ENCODE assay signal across 8 cellular contexts in the genomic region with DNA sequence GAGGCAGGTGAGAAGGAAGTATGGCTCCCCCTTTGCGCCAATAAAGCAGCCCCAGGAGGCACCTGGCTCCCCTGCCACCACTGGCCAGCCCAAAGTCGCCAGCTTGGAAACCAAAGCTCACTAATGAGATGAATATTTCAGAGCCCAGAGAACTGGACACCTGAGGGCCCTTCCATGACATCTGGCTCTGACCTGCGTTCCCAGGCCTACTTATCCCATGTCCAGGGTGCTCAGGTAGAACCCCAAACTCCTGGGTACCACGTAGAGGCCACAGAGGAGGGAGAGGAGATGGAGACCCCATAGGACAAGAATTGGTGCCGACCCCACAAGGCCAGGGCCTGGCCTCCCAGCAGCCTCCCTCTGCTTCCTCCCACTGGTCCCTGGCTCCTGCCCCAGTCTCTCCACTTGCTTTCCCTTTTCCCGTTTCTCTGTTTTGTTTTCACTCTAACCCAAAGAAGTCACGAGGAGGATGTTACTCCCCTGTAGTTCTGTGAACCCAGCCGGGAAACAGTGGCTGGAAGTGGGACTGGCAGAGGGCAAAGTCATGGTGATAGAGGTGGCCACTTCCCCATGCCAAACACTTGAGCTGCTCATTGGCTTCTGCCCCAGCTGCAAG. TPM values are rescaled to one million over a fixed set of nuclear protein-coding genes. Genes with fewer than 3 reads are reported as not detected.
DNase-seq lines count a peak whose midpoint lies in the region; ATAC-seq and TF ChIP-seq lines count a peak whose summit lies in the region.

No MANE protein-coding gene starts in this region.

- H3K4me3 ChIP-seq in SJSA1 (peak overlapping the region; percentile 84), esophagus squamous epithelium (peak overlapping the region; percentile 65 to 93 (median 79)), neural progenitor cell (peak overlapping the region; percentile 64)

- H3K9me3 ChIP-seq in SJSA1 (replicated peaks), result no peaks in the 10 kb centered on the region
- H3K9me3 ChIP-seq in esophagus squamous epithelium, result no peaks in the 10 kb centered on the region
- no peaks in the 10 kb centered on the region for H3K9me3 ChIP-seq in neural progenitor cell (ENCODE audit: low read depth)

- DNase-seq in G401 (ENCODE audit: low spot score) (peak; percentile 12), SJSA1 (ENCODE audit: low read depth in 1 of 2, low spot score in 2 of 2) (no peak), esophagus squamous epithelium (lab: John Stamatoyannopoulos, UW) (no peak), neural progenitor cell (ENCODE audit: low spot score) (no peak), DMS153 treated with DMSO at 0.1 percent for 48 hours (lab: John Stamatoyannopoulos, UW; ENCODE audit: unreplicated experiment) (no peak)

- H3F3A ChIP-seq in neural progenitor cell (ENCODE audit: low read depth), result peaks cover 18% of the 10 kb centered on the region

- ATAC-seq in SK-N-SH treated with all-trans-retinoic acid at 6 μM for 48 hours (no peak), esophagus mucosa (no peak), HG03565 (IDR thresholded peaks at IDR 0.05; ENCODE audit: unreplicated experiment) (no peak)

- 24 to 29% methylated on average over 6 to 7 of the region's 8 CpGs for WGBS in esophagus squamous epithelium, 2 donors

- H3K9me3 Mint-ChIP-seq in neural progenitor cell, result no peaks in the 10 kb centered on the region

- TF ChIP-seq CTCF in esophagus squamous epithelium (IDR thresholded peaks at IDR 0.05), result no peak
- no peak for TF ChIP-seq CTCF in neural progenitor cell (IDR thresholded peaks at IDR 0.05)

- in situ Hi-C loops in G401 (cut with HindIII; ENCODE audit: low sequenced_read_pairs), result no loop called here

- H2AFZ ChIP-seq in neural progenitor cell (replicated peaks), result no peak overlapping the region

- intact Hi-C loops in esophagus squamous epithelium (cut with DNase I), result loop anchor here (5.0 kb wide), 1 partner anchor 106 kb away; the partner anchor contains the start of gene CTDSP1

- H3K27me3 ChIP-seq in SJSA1 (replicated peaks), result no peaks in the 10 kb centered on the region
- no peaks in the 10 kb centered on the region for H3K27me3 ChIP-seq in esophagus squamous epithelium
- H3K27me3 ChIP-seq in neural progenitor cell, result peaks cover 13% of the 10 kb centered on the region

- no peak overlapping the region for H3K27ac Mint-ChIP-seq in neural progenitor cell

- H3K36me3 ChIP-seq in SJSA1, result no peaks in the 10 kb centered on the region
- no peaks in the 10 kb centered on the region for H3K36me3 ChIP-seq in esophagus squamous epithelium
- H3K36me3 ChIP-seq in neural progenitor cell, result no peaks in the 10 kb centered on the region

- no peaks in the 10 kb centered on the region for H4K20me1 ChIP-seq in neural progenitor cell (ENCODE audit: low read depth)

- peak overlapping the region; percentile 85 for H3K4me2 ChIP-seq in neural progenitor cell

- peaks cover 41% of the 10 kb centered on the region for H3K4me1 Mint-ChIP-seq in neural progenitor cell

- H3K36me3 Mint-ChIP-seq in neural progenitor cell, result no peaks in the 10 kb centered on the region

- peaks cover 8% of the 10 kb centered on the region for H3K27me3 Mint-ChIP-seq in neural progenitor cell (ENCODE audit: insufficient read depth, low read depth)

- H3K9ac ChIP-seq in neural progenitor cell, result no peak overlapping the region

- no peak overlapping the region for H3K4me3 Mint-ChIP-seq in neural progenitor cell

- H3K27ac ChIP-seq in SJSA1 (no peak overlapping the region), esophagus squamous epithelium (peak overlapping the region; percentile 94 to 99 (median 98)), neural progenitor cell (no peak overlapping the region)

- H3K4me1 ChIP-seq in SJSA1 (replicated peaks), result peaks cover 39% of the 10 kb centered on the region
- peaks cover 57 to 93% (median 80%) of the 10 kb centered on the region in 3 donors for H3K4me1 ChIP-seq in esophagus squamous epithelium
- peaks cover 27% of the 10 kb centered on the region for H3K4me1 ChIP-seq in neural progenitor cell

- TF ChIP-seq POLR2A in esophagus squamous epithelium (IDR thresholded peaks at IDR 0.05), result peak in 1 of 4 donors; percentile 13

- H3K79me2 ChIP-seq in neural progenitor cell (ENCODE audit: low read depth), result no peaks in the 10 kb centered on the region

TF ChIP-seq in SK-N-SH treated with all-trans-retinoic acid at 6 μM for 48 hours, 23 proteins besides CTCF, POLR2A, EP300 and RAD21 (continues in another document):
- TF ChIP-seq ESRRG (CRISPR knock-in tag; IDR thresholded peaks at IDR 0.05) (no peak), ZFP30 (CRISPR knock-in tag; IDR thresholded peaks at IDR 0.05) (no peak), OSR1 (CRISPR knock-in tag; IDR thresholded peaks at IDR 0.05) (no peak), TCF4 (CRISPR knock-in tag; IDR thresholded peaks at IDR 0.05; ENCODE audit: borderline replicate concordance) (no peak), RARB (CRISPR knock-in tag; IDR thresholded peaks at IDR 0.05) (no peak), ISL1 (CRISPR knock-in tag; IDR thresholded peaks at IDR 0.05) (no peak)
- TF ChIP-seq, protein P1, sequence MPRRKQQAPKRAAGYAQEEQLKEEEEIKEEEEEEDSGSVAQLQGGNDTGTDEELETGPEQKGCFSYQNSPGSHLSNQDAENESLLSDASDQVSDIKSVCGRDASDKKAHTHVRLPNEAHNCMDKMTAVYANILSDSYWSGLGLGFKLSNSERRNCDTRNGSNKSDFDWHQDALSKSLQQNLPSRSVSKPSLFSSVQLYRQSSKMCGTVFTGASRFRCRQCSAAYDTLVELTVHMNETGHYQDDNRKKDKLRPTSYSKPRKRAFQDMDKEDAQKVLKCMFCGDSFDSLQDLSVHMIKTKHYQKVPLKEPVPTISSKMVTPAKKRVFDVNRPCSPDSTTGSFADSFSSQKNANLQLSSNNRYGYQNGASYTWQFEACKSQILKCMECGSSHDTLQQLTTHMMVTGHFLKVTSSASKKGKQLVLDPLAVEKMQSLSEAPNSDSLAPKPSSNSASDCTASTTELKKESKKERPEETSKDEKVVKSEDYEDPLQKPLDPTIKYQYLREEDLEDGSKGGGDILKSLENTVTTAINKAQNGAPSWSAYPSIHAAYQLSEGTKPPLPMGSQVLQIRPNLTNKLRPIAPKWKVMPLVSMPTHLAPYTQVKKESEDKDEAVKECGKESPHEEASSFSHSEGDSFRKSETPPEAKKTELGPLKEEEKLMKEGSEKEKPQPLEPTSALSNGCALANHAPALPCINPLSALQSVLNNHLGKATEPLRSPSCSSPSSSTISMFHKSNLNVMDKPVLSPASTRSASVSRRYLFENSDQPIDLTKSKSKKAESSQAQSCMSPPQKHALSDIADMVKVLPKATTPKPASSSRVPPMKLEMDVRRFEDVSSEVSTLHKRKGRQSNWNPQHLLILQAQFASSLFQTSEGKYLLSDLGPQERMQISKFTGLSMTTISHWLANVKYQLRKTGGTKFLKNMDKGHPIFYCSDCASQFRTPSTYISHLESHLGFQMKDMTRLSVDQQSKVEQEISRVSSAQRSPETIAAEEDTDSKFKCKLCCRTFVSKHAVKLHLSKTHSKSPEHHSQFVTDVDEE (CRISPR knock-in tag; IDR thresholded peaks at IDR 0.05), result no peak
- TF ChIP-seq, protein P2, sequence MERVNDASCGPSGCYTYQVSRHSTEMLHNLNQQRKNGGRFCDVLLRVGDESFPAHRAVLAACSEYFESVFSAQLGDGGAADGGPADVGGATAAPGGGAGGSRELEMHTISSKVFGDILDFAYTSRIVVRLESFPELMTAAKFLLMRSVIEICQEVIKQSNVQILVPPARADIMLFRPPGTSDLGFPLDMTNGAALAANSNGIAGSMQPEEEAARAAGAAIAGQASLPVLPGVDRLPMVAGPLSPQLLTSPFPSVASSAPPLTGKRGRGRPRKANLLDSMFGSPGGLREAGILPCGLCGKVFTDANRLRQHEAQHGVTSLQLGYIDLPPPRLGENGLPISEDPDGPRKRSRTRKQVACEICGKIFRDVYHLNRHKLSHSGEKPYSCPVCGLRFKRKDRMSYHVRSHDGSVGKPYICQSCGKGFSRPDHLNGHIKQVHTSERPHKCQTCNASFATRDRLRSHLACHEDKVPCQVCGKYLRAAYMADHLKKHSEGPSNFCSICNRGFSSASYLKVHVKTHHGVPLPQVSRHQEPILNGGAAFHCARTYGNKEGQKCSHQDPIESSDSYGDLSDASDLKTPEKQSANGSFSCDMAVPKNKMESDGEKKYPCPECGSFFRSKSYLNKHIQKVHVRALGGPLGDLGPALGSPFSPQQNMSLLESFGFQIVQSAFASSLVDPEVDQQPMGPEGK (CRISPR knock-in tag; IDR thresholded peaks at IDR 0.05; ENCODE audit: borderline replicate concordance), result no peak

RNA-seq across cellular contexts. Expression of gene TMBIM1, which starts 0.9 kb away (rescaled TPM):
- 83.7 and 100 TPM in 2 replicates for total RNA-seq in G401 (2014; rRNA removed; shearing (Covaris generic))
- total RNA-seq in SJSA1 (2014; rRNA removed; shearing (Covaris generic)), result 76.0 and 86.5 TPM in 2 replicates
- total RNA-seq in esophagus squamous epithelium, result 100 to 1,000 TPM; 238 to 342 (median 275) TPM
- total RNA-seq in neural progenitor cell (ENCODE audit: low replicate concordance), result 11.1 and 14.1 TPM in 2 replicates
- total RNA-seq in esophagus mucosa, result 247 TPM

RNA-seq across cellular contexts. Expression of gene PNKD, which starts 21.1 kb away (rescaled TPM):
- total RNA-seq in G401 (2014; rRNA removed; shearing (Covaris generic)), result 37.5 and 44.6 TPM in 2 replicates
- 57.7 and 63.2 TPM in 2 replicates for total RNA-seq in SJSA1 (2014; rRNA removed; shearing (Covaris generic))
- total RNA-seq in esophagus squamous epithelium (10 to 100 TPM; 19.7 to 34.3 (median 28.0) TPM), neural progenitor cell (ENCODE audit: low replicate concordance) (13.5 and 31.1 TPM in 2 replicates), esophagus mucosa (30.9 TPM)

RNA-seq across cellular contexts. Expression of gene AAMP, which starts 21.5 kb away (rescaled TPM):
- total RNA-seq in G401 (2014; rRNA removed; shearing (Covaris generic)), result 128 and 217 TPM in 2 replicates
- 184 and 231 TPM in 2 replicates for total RNA-seq in SJSA1 (2014; rRNA removed; shearing (Covaris generic))
- total RNA-seq in esophagus squamous epithelium, result 100 to 1,000 TPM in 3 of 4 donors, 10 to 100 TPM in 1; 97.9 to 136 (median 118) TPM
- 90.4 and 151 TPM in 2 replicates for total RNA-seq in neural progenitor cell (ENCODE audit: low replicate concordance)
- 67.0 TPM for total RNA-seq in esophagus mucosa

RNA-seq across cellular contexts. Expression of gene GPBAR1, which starts 30.6 kb away (rescaled TPM):
- total RNA-seq in G401 (2014; rRNA removed; shearing (Covaris generic)), result not detected in 2 replicates
- 0.89 TPM in 1 of 2 replicates, not detected in the other for total RNA-seq in SJSA1 (2014; rRNA removed; shearing (Covaris generic))
- total RNA-seq in esophagus squamous epithelium (1 to 10 TPM in 1 of 4 donors, under 1 TPM in 2, not detected in 1; 0.26 to 1.3 (median 0.31) TPM), neural progenitor cell (ENCODE audit: low replicate concordance) (0.09 TPM in 1 of 2 replicates, not detected in the other), esophagus mucosa (not detected)

Comparison
In these comparisons a context has a peak if more than half of its experiments do, and no peak if none do; other contexts are left out.
1. H3K27ac ChIP-seq: peak in esophagus squamous epithelium (4 of 4); none in SJSA1 (single experiment) and neural progenitor cell (single experiment).
2. Peak in every context shown above with its lines, with median percentiles within 50 percentile points of each other: H3K4me3 ChIP-seq.